ENCODE assay signal across 19 cellular contexts in the genomic region with DNA sequence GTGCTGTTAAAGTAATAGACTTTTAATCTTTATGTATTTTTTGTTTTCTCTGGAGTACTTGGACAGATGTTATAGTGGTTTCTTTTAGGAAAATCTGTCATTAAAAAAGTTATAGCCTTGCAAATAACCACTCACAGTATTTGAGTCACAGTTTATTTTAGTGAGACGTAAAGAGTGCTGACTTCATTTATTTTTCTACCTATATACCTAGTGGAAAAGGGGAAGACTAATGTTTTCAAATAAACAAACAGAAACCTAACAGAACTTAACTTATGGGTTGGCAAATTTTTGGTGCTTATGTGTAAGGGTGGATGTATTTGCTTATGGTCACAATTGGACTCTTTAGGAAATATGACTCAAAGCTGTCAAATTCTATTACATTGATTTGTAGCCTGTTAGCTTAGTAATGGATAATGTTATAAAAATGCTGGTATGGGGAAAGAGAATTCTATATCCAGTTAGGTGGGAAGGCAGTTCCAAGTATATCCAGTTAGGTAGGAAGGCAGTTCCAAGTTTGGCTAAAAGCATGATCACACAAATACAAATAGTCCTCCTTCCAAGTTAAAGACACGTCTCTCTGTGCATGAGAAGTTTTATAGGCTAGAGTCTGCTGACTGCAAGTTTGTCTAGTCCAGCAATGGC.
DNase-seq lines count a peak whose midpoint lies in the region; ATAC-seq, FAIRE-seq and TF ChIP-seq lines count a peak whose summit lies in the region.
"Had no signal": no experiment of that assay in that cellular context is flagged by ENCODE, and none has a peak within 500 bp of the region (broad histone marks: within the 10 kb centered on the region; RNA-seq: fewer than 3 reads in every experiment).

No MANE protein-coding gene starts in this region.

- no peak overlapping the region for H3K4ac ChIP-seq in IMR-90 (ENCODE audit: low read depth, low read length)

- H2BK15ac ChIP-seq in IMR-90 (ENCODE audit: low read depth, low read length), result no peak overlapping the region

- peaks cover 6% of the 10 kb centered on the region for H3K4me1 ChIP-seq in IMR-90 (ENCODE audit: control insufficient read depth, insufficient read depth, low read length)
- H3K4me1 ChIP-seq in osteoblast (ENCODE audit: insufficient read depth, low read length), result peaks cover 21% of the 10 kb centered on the region
- peaks cover 5% of the 10 kb centered on the region for H3K4me1 ChIP-seq in vagina
- H3K4me1 ChIP-seq: right atrium auricular region, transverse colon had no signal

- no peak for TF ChIP-seq RAD21 in IMR-90 (IDR thresholded peaks at IDR 0.05; ENCODE audit: low read length)

- H3K18ac ChIP-seq in IMR-90 (ENCODE audit: low read depth, low read length), result no peak overlapping the region; the same call in 1 of the 2 replicates

- no peak overlapping the region for H3K9ac ChIP-seq in IMR-90 (ENCODE audit: low read depth, low read length)
- H3K9ac ChIP-seq: neural progenitor cell had no signal

- no TSS peak for BruUV-seq in IMR-90 (replicated peaks; lab: Mats Ljungman, UMichigan)

- no CpG with 5 or more reads among the region's 2 CpGs for WGBS in IMR-90 (ENCODE audit: extremely low coverage in 2 of 2, insufficient read length in 1 of 2), 2 experiments

- H3K27me3 ChIP-seq in IMR-90 (ENCODE audit: control insufficient read depth, insufficient read depth, low read length), result peaks cover 2% of the 10 kb centered on the region; the same call in 1 of the 2 replicates
- H3K27me3 ChIP-seq in osteoblast (ENCODE audit: insufficient read depth, low read length), result no peaks in the 10 kb centered on the region
- H3K27me3 ChIP-seq in vagina, result no peaks in the 10 kb centered on the region
- H3K27me3 ChIP-seq: neural progenitor cell, right atrium auricular region, transverse colon had no signal

- POLR2A ChIA-PET in IMR-90 (lab: Charles Lee; ENCODE audit: unreplicated experiment), result no interaction called here

- H2AK5ac ChIP-seq in IMR-90 (ENCODE audit: low read depth, low read length), result no peak overlapping the region

- no peak overlapping the region for H2BK5ac ChIP-seq in IMR-90 (ENCODE audit: low read depth, low read length, poor library complexity, severe bottlenecking)

- H2AFZ ChIP-seq in IMR-90 (replicated peaks; ENCODE audit: low read length, poor library complexity) (no peak overlapping the region), osteoblast (ENCODE audit: low read length) (no peak overlapping the region)
- H2AFZ ChIP-seq: neural progenitor cell had no signal

- no peak overlapping the region for H3K14ac ChIP-seq in IMR-90 (replicated peaks; ENCODE audit: low read depth, low read length)

- no peaks in the 10 kb centered on the region for H3K36me3 ChIP-seq in IMR-90 (ENCODE audit: control insufficient read depth, insufficient read depth, low read length)
- H3K36me3 ChIP-seq in osteoblast (ENCODE audit: insufficient read depth, low read length), result no peaks in the 10 kb centered on the region
- H3K36me3 ChIP-seq in vagina, result no peaks in the 10 kb centered on the region
- H3K36me3 ChIP-seq: neural progenitor cell, right atrium auricular region, transverse colon had no signal

- H4K20me1 ChIP-seq in IMR-90 (ENCODE audit: insufficient read depth, low read length) (no peaks in the 10 kb centered on the region), osteoblast (ENCODE audit: insufficient read depth, low read length) (no peaks in the 10 kb centered on the region)

- no peak overlapping the region for H3K56ac ChIP-seq in IMR-90 (ENCODE audit: extremely low read depth, insufficient read depth, low read length)

- no peak overlapping the region for H4K5ac ChIP-seq in IMR-90 (ENCODE audit: low read depth, low read length)

- DNase-seq in IMR-90, result peak; percentile 42
- DNase-seq in osteoblast (ENCODE audit: insufficient read length, low spot score, missing footprints), result no peak
- no peak for DNase-seq in vagina (ENCODE audit: extremely low spot score in 2 of 2)
- DNase-seq in SW 1271 (lab: John Stamatoyannopoulos, UW), result no peak
- DNase-seq in DMS53 (lab: John Stamatoyannopoulos, UW), result no peak
- DNase-seq: activated CD8-positive, alpha-beta T cell treated with anti-CD3 and anti-CD28 coated beads, Interleukin-2, amount 10 ng/mL, durations not matched to agents 7 days and 5 days; activated naive CD4-positive, alpha-beta T cell treated with anti-CD3 and anti-CD28 coated beads for 36 hours; activated T-cell treated with anti-CD3 and anti-CD28 coated beads, Interleukin-2, amount 50 U/mL, for 4 hours; AML-193; midbrain; NCI-H1417 treated with DMSO at 0.1 percent for 48 hours; NCI-H2171; stimulated activated naive CD4-positive, alpha-beta T cell; transverse colon had no signal

- H2BK120ac ChIP-seq in IMR-90 (ENCODE audit: low read depth, low read length), result no peak overlapping the region

- peak; percentile 67 for FAIRE-seq in endometrium (lab: Jason Lieb, UNC)

- dilution Hi-C loops in IMR-90 (cut with HindIII; ENCODE audit: low sequenced_read_pairs, unreplicated experiment), result no loop called here

- no peak for ATAC-seq in IMR-90 (ENCODE audit: low read depth)
- no peak for ATAC-seq in GM18520 (IDR thresholded peaks at IDR 0.05; ENCODE audit: unreplicated experiment)
- ATAC-seq: activated CD8-positive, alpha-beta T cell treated with anti-CD3 and anti-CD28 coated beads, Interleukin-2, amount 10 ng/mL, durations not matched to agents 7 days and 5 days; activated T-cell treated with anti-CD3 and anti-CD28 coated beads, Interleukin-2, amount 50 U/mL, for 4 hours; left lobe of liver had no signal

- H3K27ac ChIP-seq in IMR-90 (ENCODE audit: insufficient read depth, low read length), result no peak overlapping the region
- peak overlapping the region; percentile 59 for H3K27ac ChIP-seq in osteoblast (ENCODE audit: low read depth, low read length)
- peak overlapping the region; percentile 50 for H3K27ac ChIP-seq in vagina
- H3K27ac ChIP-seq: neural progenitor cell, right atrium auricular region had no signal

- in situ Hi-C loops in IMR-90 (cut with MboI; ENCODE audit: low sequenced_read_pairs), result no loop called here

- CTCF ChIA-PET in IMR-90 (lab: Yijun Ruan, JAX), result interaction anchor here (1.0 kb wide), 1 partner anchor 59 kb away, joined by 3 read pairs; no protein-coding TSS in a partner anchor

- H3K23ac ChIP-seq in IMR-90 (ENCODE audit: low read depth, low read length), result no peak overlapping the region

- H2AK9ac ChIP-seq in IMR-90 (replicated peaks; ENCODE audit: low read depth, low read length, poor library complexity), result no peak overlapping the region

- no peak overlapping the region for H3K4me3 ChIP-seq in IMR-90 (ENCODE audit: insufficient read depth, low read depth, low read length)
- H3K4me3 ChIP-seq in osteoblast (ENCODE audit: insufficient read depth, low read length), result no peak overlapping the region
- H3K4me3 ChIP-seq in vagina, result no peak overlapping the region
- H3K4me3 ChIP-seq: neural progenitor cell, right atrium auricular region, transverse colon had no signal

- no peaks in the 10 kb centered on the region for H3K79me2 ChIP-seq in osteoblast (ENCODE audit: insufficient read depth, low read length)

- no peaks in the 10 kb centered on the region for H3K9me3 ChIP-seq in IMR-90 (ENCODE audit: control insufficient read depth, insufficient read depth, low read length)
- H3K9me3 ChIP-seq in osteoblast (ENCODE audit: low read depth, low read length), result no peaks in the 10 kb centered on the region
- no peaks in the 10 kb centered on the region for H3K9me3 ChIP-seq in vagina
- H3K9me3 ChIP-seq: right atrium auricular region, transverse colon had no signal

- no peak overlapping the region for H2BK20ac ChIP-seq in IMR-90 (ENCODE audit: low read depth, low read length)

- H3K79me1 ChIP-seq in IMR-90 (ENCODE audit: low read depth in 1 of 2, low read length in 2 of 2), result no peaks in the 10 kb centered on the region

- peaks cover 4% of the 10 kb centered on the region; the same call in 1 of the 2 replicates for H3K9me1 ChIP-seq in IMR-90 (ENCODE audit: insufficient read depth, low read length)

- TF ChIP-seq CTCF in IMR-90 (conservative IDR thresholded peaks at IDR 0.05; ENCODE audit: low read depth, low read length), result no peak
- TF ChIP-seq CTCF in osteoblast (IDR thresholded peaks at IDR 0.05; ENCODE audit: extremely low read depth, low read depth, low read length), result no peak
- no peak for TF ChIP-seq CTCF in vagina (IDR thresholded peaks at IDR 0.05)

- no peak for TF ChIP-seq POLR2A in IMR-90 (IDR thresholded peaks at IDR 0.05; ENCODE audit: low read depth, low read length)
- TF ChIP-seq POLR2A in vagina (IDR thresholded peaks at IDR 0.05), result no peak

- H3K4me2 ChIP-seq in IMR-90 (ENCODE audit: low read depth, low read length), result no peak overlapping the region; the same call in 1 of the 2 replicates
- H3K4me2 ChIP-seq in osteoblast (ENCODE audit: insufficient read depth, low read length), result peak overlapping the region; percentile 43
- H3K4me2 ChIP-seq: neural progenitor cell had no signal

- H4K8ac ChIP-seq in IMR-90 (ENCODE audit: low read depth in 2 of 2, low read length in 2 of 2), result no peak overlapping the region

- no peak overlapping the region for H4K91ac ChIP-seq in IMR-90 (ENCODE audit: insufficient read depth, low read depth, low read length)

- intact Hi-C loops in IMR-90 (cut with micrococcal nuclease) (no loop called here), vagina (cut with DNase I) (no loop called here)

TF ChIP-seq in IMR-90, 13 proteins besides CTCF, POLR2A, EP300 and RAD21 (continues in another document):
- TF ChIP-seq BHLHE40 (IDR thresholded peaks at IDR 0.05; ENCODE audit: low read depth, low read length) (no peak), MAFK (IDR thresholded peaks at IDR 0.05; ENCODE audit: low read depth, low read length) (no peak), RFX5 (IDR thresholded peaks at IDR 0.05; ENCODE audit: low read depth, low read length) (no peak), FOS (IDR thresholded peaks at IDR 0.05; ENCODE audit: low read depth, low read length) (no peak), CHD1 (IDR thresholded peaks at IDR 0.05; ENCODE audit: low read depth, low read length) (no peak), MAZ (IDR thresholded peaks at IDR 0.05; ENCODE audit: borderline replicate concordance, low read depth, low read length) (no peak), CEBPB (IDR thresholded peaks at IDR 0.05; ENCODE audit: low read depth, low read length) (no peak), SMC3 (IDR thresholded peaks at IDR 0.05; ENCODE audit: low read depth, low read length) (no peak), MXI1 (IDR thresholded peaks at IDR 0.05; ENCODE audit: borderline replicate concordance, low read depth, low read length) (no peak)
- TF ChIP-seq, protein P1, sequence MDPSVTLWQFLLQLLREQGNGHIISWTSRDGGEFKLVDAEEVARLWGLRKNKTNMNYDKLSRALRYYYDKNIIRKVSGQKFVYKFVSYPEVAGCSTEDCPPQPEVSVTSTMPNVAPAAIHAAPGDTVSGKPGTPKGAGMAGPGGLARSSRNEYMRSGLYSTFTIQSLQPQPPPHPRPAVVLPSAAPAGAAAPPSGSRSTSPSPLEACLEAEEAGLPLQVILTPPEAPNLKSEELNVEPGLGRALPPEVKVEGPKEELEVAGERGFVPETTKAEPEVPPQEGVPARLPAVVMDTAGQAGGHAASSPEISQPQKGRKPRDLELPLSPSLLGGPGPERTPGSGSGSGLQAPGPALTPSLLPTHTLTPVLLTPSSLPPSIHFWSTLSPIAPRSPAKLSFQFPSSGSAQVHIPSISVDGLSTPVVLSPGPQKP (IDR thresholded peaks at IDR 0.05; ENCODE audit: borderline replicate concordance, low read depth, low read length), result no peak
